Comparison of ENCODE assay signal across 1 cellular context in the genomic region with DNA sequence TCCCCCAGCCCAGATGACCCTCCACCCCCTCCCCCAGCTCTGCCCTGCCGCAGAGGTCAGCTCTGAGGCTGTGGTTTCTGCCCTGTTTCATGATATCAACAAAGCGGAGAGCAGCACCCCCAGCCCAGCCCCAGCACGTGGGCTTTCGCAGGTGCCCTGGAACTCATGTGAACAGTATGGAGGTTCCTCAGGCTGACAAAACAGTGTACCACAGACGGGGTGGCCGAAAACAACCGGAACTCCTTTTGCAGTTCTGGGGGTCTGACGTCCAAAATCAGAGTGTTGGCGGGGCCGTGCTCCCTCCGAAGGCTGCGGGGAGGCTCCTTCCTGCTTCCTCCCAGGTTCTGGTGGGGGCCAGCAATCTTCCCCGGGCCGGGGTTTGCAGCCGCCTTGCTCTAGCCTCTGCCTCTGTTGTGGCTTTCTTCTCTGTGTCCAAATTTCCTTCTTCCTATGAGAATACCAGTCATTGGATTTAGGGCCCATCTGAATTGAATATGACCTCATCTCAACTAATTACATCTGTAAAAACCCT.
TF ChIP-seq lines count a peak whose summit lies in the region.

No MANE protein-coding gene starts in this region.

TF ChIP-seq in H1, 55 proteins besides CTCF, POLR2A, EP300 and RAD21:
- TF ChIP-seq HDAC6 (IDR thresholded peaks at IDR 0.05; ENCODE audit: low read depth, low read length): no peak
- no peak for TF ChIP-seq TAF7 (optimal IDR thresholded peaks at IDR 0.05; ENCODE audit: borderline replicate concordance, low read depth, low read length)
- TF ChIP-seq TEAD4 (IDR thresholded peaks at IDR 0.05; ENCODE audit: low read depth, low read length): no peak
- no peak for TF ChIP-seq POLR2AphosphoS5 (IDR thresholded peaks at IDR 0.05; ENCODE audit: low read depth, low read length)
- no peak for TF ChIP-seq CBX5 (IDR thresholded peaks at IDR 0.05; ENCODE audit: low read depth, low read length)
- TF ChIP-seq CHD1 (IDR thresholded peaks at IDR 0.05; ENCODE audit: low read depth, low read length): no peak
- TF ChIP-seq, protein P1, sequence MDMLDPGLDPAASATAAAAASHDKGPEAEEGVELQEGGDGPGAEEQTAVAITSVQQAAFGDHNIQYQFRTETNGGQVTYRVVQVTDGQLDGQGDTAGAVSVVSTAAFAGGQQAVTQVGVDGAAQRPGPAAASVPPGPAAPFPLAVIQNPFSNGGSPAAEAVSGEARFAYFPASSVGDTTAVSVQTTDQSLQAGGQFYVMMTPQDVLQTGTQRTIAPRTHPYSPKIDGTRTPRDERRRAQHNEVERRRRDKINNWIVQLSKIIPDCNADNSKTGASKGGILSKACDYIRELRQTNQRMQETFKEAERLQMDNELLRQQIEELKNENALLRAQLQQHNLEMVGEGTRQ (IDR thresholded peaks at IDR 0.05; ENCODE audit: low read length): no peak
